ENCODE assay signal across 8 cellular contexts in genomic region chr7:106660862-106661720, GRCh38. TPM values are rescaled to one million over a fixed set of nuclear protein-coding genes. Genes with fewer than 3 reads are reported as not detected.
DNase-seq lines count a peak whose midpoint lies in the region; ATAC-seq and TF ChIP-seq lines count a peak whose summit lies in the region.

Gene CCDC71L, minus strand, starts transcription at chr7:106661158. Its CDS starts 262 bp downstream, at chr7:106660896.

- H3K4me1 Mint-ChIP-seq in HFFc6 (ENCODE audit: low read depth): peaks cover 48% of the 10 kb centered on the region
- H3K4me1 Mint-ChIP-seq in activated naive CD4-positive, alpha-beta T cell treated with anti-CD3 and anti-CD28 coated beads, Interleukin-2, amount 50 U/mL, for 24 hours: peaks cover 32% of the 10 kb centered on the region
- H3K4me1 Mint-ChIP-seq in osteocyte (ENCODE audit: unreplicated experiment): peaks cover 22% of the 10 kb centered on the region

- TF ChIP-seq CTCF in HFFc6 (IDR thresholded peaks at IDR 0.05): no peak
- no peak for TF ChIP-seq CTCF in osteocyte (IDR thresholded peaks at IDR 0.05)

- H3K4me3 Mint-ChIP-seq in HFFc6 (peak within 1 kb of the TSS; percentile 96), osteocyte (ENCODE audit: unreplicated experiment) (peak within 1 kb of the TSS; percentile 90)
- peak within 1 kb of the TSS; percentile 96 for H3K4me3 Mint-ChIP-seq in activated naive CD4-positive, alpha-beta T cell treated with anti-CD3 and anti-CD28 coated beads, Interleukin-2, amount 50 U/mL, for 24 hours

- no peaks in the 10 kb centered on the region for H3K9me3 ChIP-seq in thymus (ENCODE audit: control insufficient read depth)

- ATAC-seq in SK-N-SH treated with all-trans-retinoic acid at 6 μM for 48 hours: peak; percentile 92

- DNase-seq in GM04503 (ENCODE audit: low read depth) (peak; percentile 73), HFFc6 (peak; percentile 94), NCI-H1048 (lab: John Stamatoyannopoulos, UW) (peak; percentile 89), glomerular visceral epithelial cell (ENCODE audit: extremely low spot score) (peak; percentile 91), osteocyte (ENCODE audit: extremely low spot score, unreplicated experiment) (peak; percentile 97)

- H3K4me1 ChIP-seq in thymus (ENCODE audit: control insufficient read depth, insufficient read depth, low read length): peaks cover 9% of the 10 kb centered on the region

- peaks cover 6% of the 10 kb centered on the region; the same call in 1 of the 2 replicates for H3K9me3 Mint-ChIP-seq in HFFc6
- H3K9me3 Mint-ChIP-seq in activated naive CD4-positive, alpha-beta T cell treated with anti-CD3 and anti-CD28 coated beads, Interleukin-2, amount 50 U/mL, for 24 hours: no peaks in the 10 kb centered on the region
- peaks cover 5% of the 10 kb centered on the region for H3K9me3 Mint-ChIP-seq in osteocyte (ENCODE audit: unreplicated experiment)

- H3K27ac Mint-ChIP-seq in HFFc6 (peak within 1 kb of the TSS; percentile 91), osteocyte (ENCODE audit: unreplicated experiment) (peak within 1 kb of the TSS; percentile 87)
- peak within 1 kb of the TSS; percentile 99 for H3K27ac Mint-ChIP-seq in activated naive CD4-positive, alpha-beta T cell treated with anti-CD3 and anti-CD28 coated beads, Interleukin-2, amount 50 U/mL, for 24 hours

- H3K27me3 Mint-ChIP-seq in HFFc6 (ENCODE audit: insufficient read depth) (peaks cover 3% of the 10 kb centered on the region), osteocyte (ENCODE audit: unreplicated experiment) (no peaks in the 10 kb centered on the region)
- H3K27me3 Mint-ChIP-seq in activated naive CD4-positive, alpha-beta T cell treated with anti-CD3 and anti-CD28 coated beads, Interleukin-2, amount 50 U/mL, for 24 hours: no peaks in the 10 kb centered on the region

- H3K36me3 Mint-ChIP-seq in HFFc6 (ENCODE audit: low read depth): peaks cover 39% of the 10 kb centered on the region
- peaks cover 2% of the 10 kb centered on the region for H3K36me3 Mint-ChIP-seq in activated naive CD4-positive, alpha-beta T cell treated with anti-CD3 and anti-CD28 coated beads, Interleukin-2, amount 50 U/mL, for 24 hours
- peaks cover 8% of the 10 kb centered on the region for H3K36me3 Mint-ChIP-seq in osteocyte (ENCODE audit: unreplicated experiment)

- WGBS in thymus: 5% methylated on average over 51 of the region's 51 CpGs

- peak within 1 kb of the TSS; percentile 97 for H3K27ac ChIP-seq in thymus (ENCODE audit: low read depth)

- no peaks in the 10 kb centered on the region for H3K36me3 ChIP-seq in thymus (ENCODE audit: control insufficient read depth, insufficient read depth)

- peak within 1 kb of the TSS; percentile 93 for H3K4me3 ChIP-seq in thymus (ENCODE audit: low read length)

- H3K27me3 ChIP-seq in thymus (ENCODE audit: control insufficient read depth, insufficient read depth): no peaks in the 10 kb centered on the region

TF ChIP-seq in SK-N-SH treated with all-trans-retinoic acid at 6 μM for 48 hours, 23 proteins besides CTCF, POLR2A, EP300 and RAD21 (continues in another document):
- TF ChIP-seq CREB5 (CRISPR knock-in tag; IDR thresholded peaks at IDR 0.05; ENCODE audit: low read depth) (no peak), PPARA (CRISPR knock-in tag; IDR thresholded peaks at IDR 0.05; ENCODE audit: borderline replicate concordance) (0 out of 2 replicates have a peak, but pooled peaks have one; percentile 53), POU6F1 (CRISPR knock-in tag; IDR thresholded peaks at IDR 0.05; ENCODE audit: borderline replicate concordance, low read depth) (no peak), BACH2 (CRISPR knock-in tag; IDR thresholded peaks at IDR 0.05; ENCODE audit: borderline replicate concordance) (no peak), ZNF565 (CRISPR knock-in tag; conservative IDR thresholded peaks at IDR 0.05; ENCODE audit: low read depth) (peak; percentile 80; the same call in 1 of the 2 replicates), TSHZ2 (CRISPR knock-in tag; IDR thresholded peaks at IDR 0.05) (peak; percentile 76), PATZ1 (CRISPR knock-in tag; IDR thresholded peaks at IDR 0.05; ENCODE audit: borderline replicate concordance) (peak; percentile 65; the same call in 1 of the 2 replicates), ZNF70 (CRISPR knock-in tag; IDR thresholded peaks at IDR 0.05) (0 out of 2 replicates have a peak, but pooled peaks have one; percentile 48), GLIS3 (CRISPR knock-in tag; IDR thresholded peaks at IDR 0.05) (0 out of 2 replicates have a peak, but pooled peaks have one; percentile 63), TCF4 (CRISPR knock-in tag; IDR thresholded peaks at IDR 0.05; ENCODE audit: borderline replicate concordance) (no peak), TOX (CRISPR knock-in tag; IDR thresholded peaks at IDR 0.05; ENCODE audit: borderline replicate concordance) (no peak), ZFP3 (CRISPR knock-in tag; IDR thresholded peaks at IDR 0.05) (peak; percentile 84), ESRRG (CRISPR knock-in tag; IDR thresholded peaks at IDR 0.05) (no peak), ZFP30 (CRISPR knock-in tag; IDR thresholded peaks at IDR 0.05) (peak; percentile 47; the same call in 1 of the 2 replicates), CSDC2 (CRISPR knock-in tag; IDR thresholded peaks at IDR 0.05) (peak; percentile 97), ISL1 (CRISPR knock-in tag; IDR thresholded peaks at IDR 0.05) (peak; percentile 13; the same call in 1 of the 2 replicates), ARNTL (CRISPR knock-in tag; IDR thresholded peaks at IDR 0.05; ENCODE audit: borderline replicate concordance, low read depth) (no peak)

RNA-seq across cellular contexts. Expression of gene CCDC71L, which starts in this region (rescaled TPM):
- 100 to 1,000 TPM; 109 to 154 (median 119) TPM for total RNA-seq in HFFc6 (2021; fragmentation: NEBNext Ultra II Directional; extraction: Animal tissue kit (Norgen Biotek cat#: 25700))
- total RNA-seq in osteocyte: 45.2 and 46.6 TPM in 2 replicates
- 35.8 TPM for polyA plus RNA-seq in thymus

Comparison
In these comparisons a context has a peak if more than half of its experiments do, and no peak if none do; other contexts are left out.
1. Peak in every context shown above with its lines: DNase-seq, ATAC-seq, H3K4me3 ChIP-seq and H3K27ac ChIP-seq.